Comparison of ENCODE assay signal across 9 cellular contexts in the genomic region with DNA sequence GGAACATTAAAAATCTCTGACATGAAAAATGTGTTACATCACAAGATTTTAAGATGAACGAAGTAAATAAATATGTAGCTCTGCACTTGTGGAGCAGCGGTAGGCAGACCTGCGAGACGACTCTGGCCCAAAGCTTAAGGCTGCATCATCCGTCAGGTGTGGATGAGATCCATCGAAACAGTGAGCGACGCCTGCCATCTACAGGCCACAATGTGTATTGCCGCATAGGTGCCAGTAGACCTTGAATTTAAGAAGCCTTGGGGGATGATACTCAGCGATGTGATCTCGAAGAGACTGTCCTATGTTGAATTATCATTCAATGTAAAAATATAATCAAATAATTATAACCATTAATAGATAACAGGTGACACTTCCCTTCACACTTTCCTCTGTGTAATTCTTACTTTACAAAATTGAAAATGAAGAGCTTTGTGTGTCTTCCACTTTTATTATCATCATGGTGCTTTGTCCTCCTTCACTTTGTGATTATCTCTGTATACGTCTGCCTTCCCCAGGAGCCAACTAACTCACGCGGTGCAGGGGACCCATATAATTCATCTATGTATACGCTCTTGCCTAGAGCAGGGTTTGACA.
DNase-seq lines count a peak whose midpoint lies in the region; ATAC-seq lines count a peak whose summit lies in the region.
"Had no signal": no experiment of that assay in that cellular context is flagged by ENCODE, and none has a peak within 500 bp of the region (broad histone marks: within the 10 kb centered on the region; RNA-seq: fewer than 3 reads in every experiment).

No MANE protein-coding gene starts in this region.

- no peak overlapping the region for H3K27ac ChIP-seq in CD4-positive, alpha-beta memory T cell (ENCODE audit: low read depth, low read length)

- H3K27me3 Mint-ChIP-seq in CD4-positive, alpha-beta memory T cell: peaks cover 4 to 9% of the 10 kb centered on the region in 2 donors
- peaks cover 10% of the 10 kb centered on the region for H3K27me3 Mint-ChIP-seq in memory B cell

- H3K4me3 ChIP-seq in CD4-positive, alpha-beta memory T cell (ENCODE audit: low read length in 2 of 2): no peak overlapping the region

- intact Hi-C loops in CD4-positive, alpha-beta memory T cell (cut with micrococcal nuclease): no loop called here

- peaks cover 0 to 12% (median under 1%) of the 10 kb centered on the region in 8 donors for H3K9me3 Mint-ChIP-seq in CD4-positive, alpha-beta memory T cell
- peaks cover 1% of the 10 kb centered on the region for H3K9me3 Mint-ChIP-seq in memory B cell
- H3K9me3 Mint-ChIP-seq: activated naive CD4-positive, alpha-beta T cell treated with anti-CD3 and anti-CD28 coated beads, Interleukin-2, amount 50 U/mL, for 24 hours had no signal

- no peak overlapping the region for H3K4me3 Mint-ChIP-seq in CD4-positive, alpha-beta memory T cell
- H3K4me3 Mint-ChIP-seq in memory B cell: no peak overlapping the region
- H3K4me3 Mint-ChIP-seq: activated naive CD4-positive, alpha-beta T cell treated with anti-CD3 and anti-CD28 coated beads, Interleukin-2, amount 50 U/mL, for 24 hours had no signal

- H3K36me3 ChIP-seq in CD4-positive, alpha-beta memory T cell (ENCODE audit: insufficient read depth, low read length): no peaks in the 10 kb centered on the region

- CTCF ChIA-PET in CD4-positive, alpha-beta memory T cell (lab: Charles Lee; ENCODE audit: partially characterized antibody): interaction anchor here (1.1 to 2.0 kb wide), 5 partner anchors 9 to 50 kb away, joined by 3 to 10 read pairs (median 4); no protein-coding TSS in a partner anchor

- no peaks in the 10 kb centered on the region for H3K27me3 ChIP-seq in CD4-positive, alpha-beta memory T cell (ENCODE audit: insufficient read depth, low read length)

- peak; percentile 40 to 63 (median 44) for DNase-seq in CD4-positive, alpha-beta memory T cell
- DNase-seq in NCI-H524 treated with DMSO at 0.1 percent for 48 hours (lab: John Stamatoyannopoulos, UW): peak; percentile 39
- DNase-seq in activated CD4-positive, alpha-beta T cell treated with anti-CD3 and anti-CD28 coated beads, Interleukin-2, amount 50 U/mL, for 4 hours: peak; percentile 52 to 63
- DNase-seq in effector CD4-positive, alpha-beta T cell: peak; percentile 49
- DNase-seq in memory B cell (ENCODE audit: low spot score in 2 of 2): peak; percentile 61 to 67
- peak; percentile 11 to 30 for DNase-seq in stimulated activated CD8-positive, alpha-beta memory T cell treated with anti-CD3 and anti-CD28 coated beads, Interleukin-15, amount 100 ng/mL, for 4 hours (ENCODE audit: low read depth in 2 of 2)

- H3K9me3 ChIP-seq in CD4-positive, alpha-beta memory T cell (ENCODE audit: control insufficient read depth in 1 of 2, low read length in 2 of 2): no peaks in the 10 kb centered on the region

- H3K4me1 ChIP-seq in CD4-positive, alpha-beta memory T cell (ENCODE audit: insufficient read depth, low read length): no peaks in the 10 kb centered on the region

- H3K27ac Mint-ChIP-seq in CD4-positive, alpha-beta memory T cell: no peak overlapping the region
- H3K27ac Mint-ChIP-seq in memory B cell: no peak overlapping the region
- H3K27ac Mint-ChIP-seq: activated naive CD4-positive, alpha-beta T cell treated with anti-CD3 and anti-CD28 coated beads, Interleukin-2, amount 50 U/mL, for 24 hours had no signal

- ATAC-seq in GM19372 (IDR thresholded peaks at IDR 0.05; ENCODE audit: low read depth, unreplicated experiment) (peak; percentile 97), HG03439 (IDR thresholded peaks at IDR 0.05; ENCODE audit: unreplicated experiment) (peak; percentile 98), memory B cell (ENCODE audit: low read depth) (peak; percentile 77)

- POLR2A ChIA-PET in CD4-positive, alpha-beta memory T cell (lab: Charles Lee; ENCODE audit: partially characterized antibody): no interaction called here

- peaks cover 0 to 2% (median 0%) of the 10 kb centered on the region in 4 donors for H3K4me1 Mint-ChIP-seq in CD4-positive, alpha-beta memory T cell
- H3K4me1 Mint-ChIP-seq in memory B cell: peaks cover 4% of the 10 kb centered on the region
- H3K4me1 Mint-ChIP-seq: activated naive CD4-positive, alpha-beta T cell treated with anti-CD3 and anti-CD28 coated beads, Interleukin-2, amount 50 U/mL, for 24 hours had no signal

- no peaks in the 10 kb centered on the region for H3K36me3 Mint-ChIP-seq in CD4-positive, alpha-beta memory T cell
- H3K36me3 Mint-ChIP-seq in memory B cell: no peaks in the 10 kb centered on the region
- H3K36me3 Mint-ChIP-seq: activated naive CD4-positive, alpha-beta T cell treated with anti-CD3 and anti-CD28 coated beads, Interleukin-2, amount 50 U/mL, for 24 hours had no signal
